25 cellular contexts compared by ENCODE assay signal in genomic region chr1:30460661-30461060, GRCh38.
"Had no signal": no experiment of that assay in that cellular context is flagged by ENCODE, and none has a peak within 500 bp of the region (broad histone marks: within the 10 kb centered on the region; RNA-seq: fewer than 3 reads in every experiment).

No MANE protein-coding gene starts in this region.

- H3K9me3 ChIP-seq: MG63 had no signal

- H3K27ac ChIP-seq: brain microvascular endothelial cell, RWPE1 had no signal

- DNase-seq: activated CD4-positive, alpha-beta T cell treated with anti-CD3 and anti-CD28 coated beads, Interleukin-2, amount 10 ng/mL, durations not matched to agents 24 days and 14 days; activated CD4-positive, alpha-beta T cell treated with anti-CD3 and anti-CD28 coated beads, Interleukin-2, amount 50 U/mL, for 4 hours; activated CD8-positive, alpha-beta T cell treated with anti-CD3 and anti-CD28 coated beads for 36 hours; activated gamma-delta T cell; activated naive CD4-positive, alpha-beta T cell treated with Interleukin-2 at 50 U/mL for 16 hours; activated T-cell treated with anti-CD3 and anti-CD28 coated beads, Interleukin-2, amount 50 U/mL, for 4 hours; brain microvascular endothelial cell; central memory CD4-positive, alpha-beta T cell; Kasumi-1; KG1; MG63; NCI-H1048; NCI-H1105 treated with DMSO at 0.1 percent for 48 hours; NCI-H1436; NCI-H1694; NCI-H1930; NCI-H2081 treated with DMSO at 0.1 percent for 48 hours; NCI-H226; NCI-H446 treated with DMSO at 0.1 percent for 48 hours; NCI-H524; PC-3; Right ventricle myocardium superior; T1000 had no signal

- H3K27me3 ChIP-seq: brain microvascular endothelial cell, MG63 had no signal

- FAIRE-seq: RCC 7860 had no signal

- H3K4me3 ChIP-seq: MG63 had no signal

- H3K36me3 ChIP-seq: brain microvascular endothelial cell, MG63 had no signal
